6 cellular contexts compared by ENCODE assay signal in the genomic region with DNA sequence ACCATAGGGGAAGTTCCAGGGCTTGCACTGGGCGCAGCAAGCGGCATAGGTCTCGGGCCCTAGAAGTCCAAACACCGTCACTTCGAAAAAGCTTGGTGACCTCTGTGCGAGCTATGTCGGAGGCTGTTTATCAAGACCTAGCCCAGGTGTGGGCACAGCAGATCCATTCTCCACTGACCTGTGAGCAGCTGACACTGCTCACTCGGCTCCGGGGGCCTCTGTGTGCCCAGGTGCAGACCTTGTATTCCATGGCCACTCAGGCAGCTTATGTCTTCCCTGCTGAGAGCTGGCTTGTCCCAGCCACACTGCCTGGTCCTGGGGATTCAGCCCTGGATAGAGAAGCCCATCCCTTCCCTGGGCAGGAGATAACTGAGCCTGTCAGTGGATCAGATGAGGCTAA. TPM values are rescaled to one million over a fixed set of nuclear protein-coding genes. Genes with fewer than 3 reads are reported as not detected.
"Had no signal": no experiment of that assay in that cellular context is flagged by ENCODE, and none has a peak within 500 bp of the region (broad histone marks: within the 10 kb centered on the region; RNA-seq: fewer than 3 reads in every experiment).

No MANE protein-coding gene starts in this region.

RNA-seq across cellular contexts. Expression of a gene that starts 1.5 kb away (rescaled TPM):
- total RNA-seq: HepG2, HT-29, HT1080, IMR-90, K562 had no signal
- polyA plus RNA-seq: HepG2, IgD-negative memory B cell, IMR-90 had no signal
